ENCODE assay signal across 8 cellular contexts in the genomic region with DNA sequence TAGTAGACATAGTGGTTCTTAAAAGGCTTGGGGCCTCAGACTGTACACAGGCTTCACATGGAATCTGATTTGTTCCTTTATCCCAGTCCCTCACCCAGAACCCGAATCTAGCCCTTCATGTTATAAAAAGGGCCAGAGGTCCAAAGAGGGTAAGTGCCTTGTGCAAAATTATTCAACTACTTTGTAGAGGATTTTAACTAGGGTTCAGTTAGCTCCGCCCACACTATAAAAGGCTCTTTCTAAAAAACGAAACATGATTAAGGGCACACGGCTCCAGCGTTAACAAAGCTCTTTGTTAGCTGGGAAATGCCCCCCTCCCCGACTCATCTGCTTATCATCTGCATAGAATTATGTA. TPM values are rescaled to one million over a fixed set of nuclear protein-coding genes. Genes with fewer than 3 reads are reported as not detected.
DNase-seq lines count a peak whose midpoint lies in the region; ATAC-seq, FAIRE-seq and TF ChIP-seq lines count a peak whose summit lies in the region.

No MANE protein-coding gene starts in this region.

- intact Hi-C loops in K562 (cut with micrococcal nuclease): loop anchor here (1.0 to 10.0 kb wide), 7 partner anchors 42 to 574 kb away; partner anchors contain the start of gene CRADD

- no peaks in the 10 kb centered on the region; the same call in 1 of the 2 replicates for H3K9me3 ChIP-seq in AG04450 (ENCODE audit: control insufficient read depth, insufficient read depth, low read length)
- H3K9me3 ChIP-seq in HUES48 (ENCODE audit: control insufficient read depth, insufficient read depth, low read length): no peaks in the 10 kb centered on the region
- no peaks in the 10 kb centered on the region for H3K9me3 ChIP-seq in K562 (replicated peaks; ENCODE audit: control insufficient read depth, insufficient read depth, low read depth, low read length)
- H3K9me3 ChIP-seq in muscle layer of colon (ENCODE audit: low read length): no peaks in the 10 kb centered on the region

- TF ChIP-seq POLR2A in K562 (conservative IDR thresholded peaks at IDR 0.05): no peak

- H4K20me1 ChIP-seq in K562 (replicated peaks; ENCODE audit: control insufficient read depth, insufficient read depth, low read length): no peaks in the 10 kb centered on the region; the same call in 1 of the 2 replicates

- CTCF ChIA-PET in AG04450 (lab: Charles Lee): interaction anchor here (0.6 to 7.4 kb wide), 42 partner anchors 11 to 650 kb away, joined by 3 to 168 read pairs (median 4); no protein-coding TSS in a partner anchor
- CTCF ChIA-PET in K562 (lab: Yijun Ruan, JAX; ENCODE audit: low intra/inter-chr PET ratio): interaction anchor here (0.8 to 2.5 kb wide), 4 partner anchors 66 to 533 kb away, joined by 3 to 24 read pairs (median 14); no protein-coding TSS in a partner anchor

- no TSS peak for BruUV-seq in K562 (replicated peaks; lab: Mats Ljungman, UMichigan)

- H2AFZ ChIP-seq in K562 (ENCODE audit: low read depth, low read length): peak overlapping the region; percentile 90

- FAIRE-seq in K562 (lab: Jason Lieb, UNC): peak; percentile 15

- peaks cover 8% of the 10 kb centered on the region; the same call in 1 of the 2 replicates for H3K4me1 ChIP-seq in HUES48 (ENCODE audit: control insufficient read depth, insufficient read depth, low read length)
- peaks cover 11 to 47% of the 10 kb centered on the region in 2 experiments for H3K4me1 ChIP-seq in K562 (replicated peaks in 1 of 2; ENCODE audit: control insufficient read depth in 2 of 2, insufficient read depth in 2 of 2, low read length in 2 of 2)
- peaks cover 4% of the 10 kb centered on the region for H3K4me1 ChIP-seq in muscle layer of colon (ENCODE audit: insufficient read depth, low read length)

- peaks cover 11% of the 10 kb centered on the region; the same call in 1 of the 2 replicates for H3K36me3 ChIP-seq in HUES48 (ENCODE audit: control insufficient read depth, insufficient read depth, low read length)
- peaks cover 40% of the 10 kb centered on the region; the same call in 2 of the 3 replicates for H3K36me3 ChIP-seq in K562 (ENCODE audit: control insufficient read depth, insufficient read depth, low read length)
- H3K36me3 ChIP-seq in muscle layer of colon (ENCODE audit: insufficient read depth, low read length): no peaks in the 10 kb centered on the region

- H3K9me1 ChIP-seq in K562 (ENCODE audit: control insufficient read depth, insufficient read depth, low read length): no peaks in the 10 kb centered on the region

- no peak overlapping the region for H3K9ac ChIP-seq in HUES48 (ENCODE audit: low read depth, low read length)
- peak overlapping the region in 1 of 2 experiments; percentile 88; a peak in 2 of 4 replicates for H3K9ac ChIP-seq in K562 (ENCODE audit: insufficient read depth in 1 of 2, low read depth in 2 of 2, low read length in 2 of 2)
- H3K9ac ChIP-seq in muscle layer of colon (ENCODE audit: low read length): no peak overlapping the region

- no peak for TF ChIP-seq EP300 in K562 (IDR thresholded peaks at IDR 0.05; ENCODE audit: low read length)

- 7% methylated on average over 6 of the region's 6 CpGs for WGBS in K562 (ENCODE audit: insufficient coverage, low coverage, missing lambda C conversion rate)

- H3K27me3 ChIP-seq in AG04450 (ENCODE audit: control insufficient read depth, insufficient read depth, low read length) (no peaks in the 10 kb centered on the region), HUES48 (ENCODE audit: control insufficient read depth, insufficient read depth, low read length) (peaks cover 23% of the 10 kb centered on the region), K562 (ENCODE audit: control insufficient read depth in 2 of 2, insufficient read depth in 2 of 2, low read length in 2 of 2) (no peaks in the 10 kb centered on the region), muscle layer of colon (ENCODE audit: control insufficient read depth in 1 of 2, insufficient read depth in 2 of 2, low read length in 2 of 2) (no peaks in the 10 kb centered on the region)

- ATAC-seq in K562 (no peak), HG03342 (IDR thresholded peaks at IDR 0.05; ENCODE audit: unreplicated experiment) (no peak), HG02610 (IDR thresholded peaks at IDR 0.05; ENCODE audit: unreplicated experiment) (no peak)

- H3K27ac ChIP-seq in AG04450 (ENCODE audit: low read depth, low read length): no peak overlapping the region
- peak overlapping the region; percentile 20 for H3K27ac ChIP-seq in HUES48 (ENCODE audit: low read depth, low read length)
- peak overlapping the region; percentile 96 for H3K27ac ChIP-seq in K562 (ENCODE audit: extremely low read depth, low read depth, low read length)
- no peak overlapping the region for H3K27ac ChIP-seq in muscle layer of colon (ENCODE audit: low read depth, low read length)

- in situ Hi-C loops in K562 (cut with MboI) (no loop called here), ACHN (cut with HindIII; ENCODE audit: low pct_ligation_motif_present, low pct_unique_long_range_greater_than_20kb, low sequenced_read_pairs) (no loop called here)

- peaks cover 42% of the 10 kb centered on the region for H3K79me2 ChIP-seq in K562 (ENCODE audit: control insufficient read depth, insufficient read depth, low read length)

- H3K4me2 ChIP-seq in K562 (ENCODE audit: insufficient read depth, low read length): peak overlapping the region; percentile 90

- DNase-seq in AG04450 (ENCODE audit: low read depth, low spot score) (no peak), K562 (ENCODE audit: extremely low read depth in 1 of 4, low spot score in 3 of 4) (no peak), activated gamma-delta T cell (lab: John Stamatoyannopoulos, UW) (no peak), ACHN (no peak)

- H3K4me3 ChIP-seq in AG04450 (ENCODE audit: low read depth, low read length): peak overlapping the region; percentile 77
- peak overlapping the region; percentile 88; the same call in 1 of the 2 replicates for H3K4me3 ChIP-seq in HUES48 (ENCODE audit: low read depth, low read length)
- peak overlapping the region; percentile 93 for H3K4me3 ChIP-seq in K562
- peak overlapping the region; percentile 25 to 95 for H3K4me3 ChIP-seq in muscle layer of colon (ENCODE audit: low read depth in 1 of 2, low read length in 2 of 2)

- no peak for TF ChIP-seq CTCF in AG04450 (IDR thresholded peaks at IDR 0.05; ENCODE audit: low read depth, low read length)
- no peak for TF ChIP-seq CTCF in K562 (IDR thresholded peaks at IDR 0.05 in 2 of 3, conservative IDR thresholded peaks at IDR 0.05 in 1 of 3; ENCODE audit: insufficient read depth in 2 of 3, low read depth in 1 of 3, low read length in 3 of 3)

- TF ChIP-seq RAD21 in K562 (CRISPR knock-in tag; conservative IDR thresholded peaks at IDR 0.05 in 1 of 2, IDR thresholded peaks at IDR 0.05 in 1 of 2): no peak

- POLR2A ChIA-PET in AG04450 (lab: Yijun Ruan, JAX): interaction anchor here (0.7 to 2.0 kb wide), 2 partner anchors 132 to 531 kb away, joined by 3 to 7 read pairs; no protein-coding TSS in a partner anchor
- POLR2A ChIA-PET in K562 (lab: Yijun Ruan, JAX): interaction anchor here (0.6 to 2.3 kb wide), 20 partner anchors 13 to 642 kb away, joined by 3 to 11 read pairs (median 3); no protein-coding TSS in a partner anchor

TF ChIP-seq in K562, 482 proteins besides CTCF, POLR2A, EP300 and RAD21:
- TF ChIP-seq MAFK (IDR thresholded peaks at IDR 0.05; ENCODE audit: low read length): no peak
- no peak for TF ChIP-seq FOXM1 (IDR thresholded peaks at IDR 0.05; ENCODE audit: low read depth)
- TF ChIP-seq FOXM1 (CRISPR knock-in tag; IDR thresholded peaks at IDR 0.05; ENCODE audit: low read depth): no peak
- TF ChIP-seq FOXJ2 (tag; IDR thresholded peaks at IDR 0.05): no peak
- no peak for TF ChIP-seq ZNF785 (CRISPR knock-in tag; IDR thresholded peaks at IDR 0.05)
- TF ChIP-seq ZBTB43 (CRISPR knock-in tag; IDR thresholded peaks at IDR 0.05): no peak
- peak; percentile 35; the same call in 1 of the 2 replicates for TF ChIP-seq FOXP1 (CRISPR knock-in tag; IDR thresholded peaks at IDR 0.05)
- no peak for TF ChIP-seq TSC22D4 (tag; IDR thresholded peaks at IDR 0.05)
- TF ChIP-seq PTTG1 (tag; IDR thresholded peaks at IDR 0.05; ENCODE audit: low read depth): no peak
- TF ChIP-seq MEF2D (tag; conservative IDR thresholded peaks at IDR 0.05; ENCODE audit: low read depth): 0 out of 2 replicates have a peak, but pooled peaks have one; percentile 16

RNA-seq across cellular contexts. Expression of gene SOCS2, which starts 3.2 kb away (rescaled TPM):
- 14.5 and 17.6 TPM in 2 replicates for polyA plus RNA-seq in AG04450 (2011; rRNA removed)
- 8.2 and 10.3 TPM in 2 replicates for polyA minus RNA-seq in AG04450 (2011; rRNA and poly(A)+ RNA removed)
- total RNA-seq in K562 (2011; cell fraction: chromatin; rRNA removed; ENCODE audit: low replicate concordance): 86.5 and 141 TPM in 2 replicates
- total RNA-seq in K562 (2011; cell fraction: nucleolus; rRNA removed): 70.0 and 75.7 TPM in 2 replicates
- total RNA-seq in K562 (2011; cell fraction: nucleoplasm; rRNA removed): 87.0 and 111 TPM in 2 replicates
- 140 and 162 TPM in 2 replicates for total RNA-seq in K562 (2014; rRNA removed)
- 95.8 and 106 TPM in 2 replicates for total RNA-seq in K562 (2014; rRNA removed; fragmentation: Illumina TruSeq; extraction: Trizol)
- 144 and 150 TPM in 2 replicates for total RNA-seq in K562 (2015; rRNA removed; fragmentation: Illumina TruSeq; extraction: Trizol)
- 90.4 and 92.2 TPM in 2 replicates for total RNA-seq in K562 (2021)
- 95.5 and 98.7 TPM in 2 replicates for polyA plus RNA-seq in K562 (2011; rRNA removed)
- polyA plus RNA-seq in K562 (2011; cell fraction: cytosol; rRNA removed): 78.1 and 92.3 TPM in 2 replicates
- 131 and 154 TPM in 2 replicates for polyA plus RNA-seq in K562 (2011; cell fraction: nucleus; rRNA removed)
- polyA plus RNA-seq in K562 (2012): 96.0 and 204 TPM in 2 replicates
- 122 and 149 TPM in 2 replicates for polyA plus RNA-seq in K562 (2014; fragmentation: Illumina TruSeq; extraction: Trizol)
- 10 to 100 TPM; 37.0 to 37.8 TPM for polyA plus RNA-seq in K562 (2014; fragmentation: Nextera tagmentation; extraction: Ambion mirVana)
- polyA plus RNA-seq in K562 (2014; rRNA removed): 135 and 156 TPM in 2 replicates
- 49.6 and 59.2 TPM in 2 replicates for polyA minus RNA-seq in K562 (2011; rRNA and poly(A)+ RNA removed)
- 41.8 and 47.4 TPM in 2 replicates for polyA minus RNA-seq in K562 (2011; cell fraction: cytosol; rRNA and poly(A)+ RNA removed)
- 58.6 and 82.4 TPM in 2 replicates for polyA minus RNA-seq in K562 (2011; cell fraction: nucleus; rRNA and poly(A)+ RNA removed)

Comparison
In these comparisons a context has a peak if more than half of its experiments do, and no peak if none do; other contexts are left out.
1. H3K27ac ChIP-seq: peak in HUES48 (single experiment) and K562 (single experiment); none in AG04450 (single experiment) and muscle layer of colon (single experiment).
2. Peak in every context shown above with its lines, with median percentiles within 50 percentile points of each other: H3K4me3 ChIP-seq.